ENCODE assay signal across 26 cellular contexts in genomic region chrX:1870421-1870820, GRCh38.
A peak's percentile ranks its signal among the peaks of the same experiment; 100 is the strongest.
DNase-seq lines count a peak whose midpoint lies in the region; ATAC-seq and TF ChIP-seq lines count a peak whose summit lies in the region.
"Had no signal": no experiment of that assay in that cellular context is flagged by ENCODE, and none has a peak within 500 bp of the region (broad histone marks: within the 10 kb centered on the region; RNA-seq: fewer than 3 reads in every experiment).

No MANE protein-coding gene starts in this region.

- POLR2A ChIA-PET in SK-N-SH (lab: Yijun Ruan, JAX), result no interaction called here

- TF ChIP-seq RAD21 in SK-N-SH (IDR thresholded peaks at IDR 0.05; ENCODE audit: low read length), result no peak

- H3K79me2 ChIP-seq in SK-N-SH (ENCODE audit: insufficient read depth), result no peaks in the 10 kb centered on the region
- H3K79me2 ChIP-seq in OCI-LY3 (ENCODE audit: low read length), result no peaks in the 10 kb centered on the region

- H3K9me3 ChIP-seq in SK-N-SH (no peaks in the 10 kb centered on the region), OCI-LY3 (ENCODE audit: insufficient read depth, low read length) (no peaks in the 10 kb centered on the region)
- H3K9me3 ChIP-seq: HAP-1, SJCRH30 had no signal

- TF ChIP-seq EP300 in SK-N-SH (IDR thresholded peaks at IDR 0.05; ENCODE audit: borderline replicate concordance in 1 of 2, low read depth in 1 of 2, low read length in 1 of 2), result no peak

- H3F3A ChIP-seq in SK-N-SH (replicated peaks; ENCODE audit: insufficient read depth), result no peaks in the 10 kb centered on the region

- H3K27ac ChIP-seq in SK-N-SH (ENCODE audit: low read depth in 2 of 2, low read length in 1 of 2) (no peak overlapping the region), OCI-LY3 (ENCODE audit: low read length) (no peak overlapping the region)
- H3K27ac ChIP-seq: C4-2B, SJCRH30 had no signal

- H3K4me2 ChIP-seq in SK-N-SH (0 out of 2 replicates have a peak overlapping the region, but pooled peaks have one; percentile 23), OCI-LY3 (ENCODE audit: low read length) (no peak overlapping the region)
- H3K4me2 ChIP-seq: GM23338 had no signal

- H3K27me3 ChIP-seq in SK-N-SH (ENCODE audit: insufficient read depth), result peaks cover 7% of the 10 kb centered on the region; the same call in 1 of the 2 replicates
- no peaks in the 10 kb centered on the region for H3K27me3 ChIP-seq in OCI-LY3 (ENCODE audit: low read depth, low read length)
- H3K27me3 ChIP-seq: SJCRH30 had no signal

- H3K36me3 ChIP-seq in SK-N-SH (replicated peaks in 1 of 2; ENCODE audit: control insufficient read depth in 1 of 2, insufficient read depth in 2 of 2, low read length in 1 of 2) (no peaks in the 10 kb centered on the region), OCI-LY3 (replicated peaks; ENCODE audit: low read depth, low read length) (no peaks in the 10 kb centered on the region)
- H3K36me3 ChIP-seq: HAP-1, SJCRH30 had no signal

- no peak overlapping the region for H3K4me3 ChIP-seq in SK-N-SH (ENCODE audit: low read depth in 2 of 2, low read length in 1 of 2)
- H3K4me3 ChIP-seq in OCI-LY3 (ENCODE audit: low read length), result no peak overlapping the region
- H3K4me3 ChIP-seq: GM23338, HAP-1, SJCRH30 had no signal

- H4K20me1 ChIP-seq in SK-N-SH (ENCODE audit: insufficient read depth) (no peaks in the 10 kb centered on the region), OCI-LY3 (ENCODE audit: insufficient read depth, low read length) (no peaks in the 10 kb centered on the region)

- TF ChIP-seq CTCF in SK-N-SH (IDR thresholded peaks at IDR 0.05) (no peak), OCI-LY3 (IDR thresholded peaks at IDR 0.05; ENCODE audit: low read depth, low read length) (no peak)

- H3K9ac ChIP-seq in SK-N-SH (no peak overlapping the region), OCI-LY3 (ENCODE audit: low read length) (no peak overlapping the region)

- WGBS in SK-N-SH (ENCODE audit: low lambda C conversion rate), result 13% methylated on average over 4 of the region's 4 CpGs

- H3K9me2 ChIP-seq in SK-N-SH, result no peaks in the 10 kb centered on the region

- H3K4me1 ChIP-seq in SK-N-SH (ENCODE audit: control insufficient read depth in 1 of 2, insufficient read depth in 2 of 2, low read depth in 1 of 2, low read length in 1 of 2) (no peaks in the 10 kb centered on the region), OCI-LY3 (ENCODE audit: low read length) (no peaks in the 10 kb centered on the region)
- H3K4me1 ChIP-seq: HAP-1, SJCRH30 had no signal

- ATAC-seq in SK-N-SH treated with all-trans-retinoic acid at 6 μM for 48 hours, result no peak
- ATAC-seq in HG03097 (IDR thresholded peaks at IDR 0.05; ENCODE audit: low FRiP score, unreplicated experiment), result no peak
- ATAC-seq in GM21447 (IDR thresholded peaks at IDR 0.05; ENCODE audit: unreplicated experiment), result no peak
- ATAC-seq: CD8-positive, alpha-beta T cell; GM23338; PC-3; Right ventricle myocardium inferior; T-cell had no signal

- DNase-seq in SK-N-SH (no peak), HT1080 (ENCODE audit: low read depth) (peak; percentile 10), fibroblast of peridontal ligament (ENCODE audit: extremely low read depth) (peak; percentile 16)
- no peak for DNase-seq in activated CD4-positive, CD25-positive, alpha-beta regulatory T cell treated with anti-CD3 and anti-CD28 coated beads, Interleukin-2, amount 50 U/mL, for 72 hours
- DNase-seq: AML-193; CD8-positive, alpha-beta T cell; DMS 273 treated with DMSO at 0.1 percent for 48 hours; DMS79; HFFc6; NCI-H1048; NCI-H1417; NCI-H1694; NCI-H2029 treated with DMSO at 0.1 percent for 48 hours; NCI-H2227 treated with DMSO at 0.1 percent for 48 hours; NCI-H69; PC-3; SJCRH30; T-cell had no signal

- CTCF ChIA-PET in SK-N-SH (lab: Yijun Ruan, JAX), result no interaction called here

- H2AFZ ChIP-seq in SK-N-SH (ENCODE audit: low read depth) (no peak overlapping the region), OCI-LY3 (ENCODE audit: low read depth, low read length) (peak overlapping the region; percentile 45; the same call in 1 of the 2 replicates)
- H2AFZ ChIP-seq: GM23338 had no signal

TF ChIP-seq in SK-N-SH, 30 proteins besides CTCF, POLR2A, EP300 and RAD21:
- TF ChIP-seq MAX (IDR thresholded peaks at IDR 0.05; ENCODE audit: low read depth), result no peak
- no peak for TF ChIP-seq SMC3 (IDR thresholded peaks at IDR 0.05; ENCODE audit: low read depth, low read length)
- no peak for TF ChIP-seq FOXJ3 (CRISPR knock-in tag; IDR thresholded peaks at IDR 0.05)

TF ChIP-seq in SK-N-SH treated with all-trans-retinoic acid at 6 μM for 48 hours, 23 proteins besides CTCF, POLR2A, EP300 and RAD21 (continues in another document):
- TF ChIP-seq ZNF70 (CRISPR knock-in tag; IDR thresholded peaks at IDR 0.05) (no peak), RARB (CRISPR knock-in tag; IDR thresholded peaks at IDR 0.05) (no peak), ARNTL (CRISPR knock-in tag; IDR thresholded peaks at IDR 0.05; ENCODE audit: borderline replicate concordance, low read depth) (no peak), PATZ1 (CRISPR knock-in tag; IDR thresholded peaks at IDR 0.05; ENCODE audit: borderline replicate concordance) (no peak), CREB5 (CRISPR knock-in tag; IDR thresholded peaks at IDR 0.05; ENCODE audit: low read depth) (no peak), CSRNP3 (CRISPR knock-in tag; IDR thresholded peaks at IDR 0.05) (no peak), ZC3H10 (CRISPR knock-in tag; IDR thresholded peaks at IDR 0.05) (no peak), ESRRG (CRISPR knock-in tag; IDR thresholded peaks at IDR 0.05) (no peak), POU6F1 (CRISPR knock-in tag; IDR thresholded peaks at IDR 0.05; ENCODE audit: borderline replicate concordance, low read depth) (no peak), ZNF8 (CRISPR knock-in tag; IDR thresholded peaks at IDR 0.05) (no peak), ISL1 (CRISPR knock-in tag; IDR thresholded peaks at IDR 0.05) (no peak)

Comparison
In these comparisons a context has a peak if more than half of its experiments do, and no peak if none do; other contexts are left out.
1. DNase-seq: peak in HT1080 (single experiment) and fibroblast of peridontal ligament (single experiment); none in SK-N-SH (single experiment) and activated CD4-positive, CD25-positive, alpha-beta regulatory T cell treated with anti-CD3 and anti-CD28 coated beads, Interleukin-2, amount 50 U/mL, for 72 hours (single experiment).